Comparison of ENCODE assay signal across 1 cellular context in genomic region chr16:51134876-51135275, GRCh38.
TF ChIP-seq lines count a peak whose summit lies in the region.

No MANE protein-coding gene starts in this region.

TF ChIP-seq in H1, 55 proteins besides CTCF, POLR2A, EP300 and RAD21:
- TF ChIP-seq CHD2 (IDR thresholded peaks at IDR 0.05; ENCODE audit: low read length) (no peak), HDAC6 (IDR thresholded peaks at IDR 0.05; ENCODE audit: low read depth, low read length) (no peak), E2F6 (IDR thresholded peaks at IDR 0.05) (no peak), CREB1 (IDR thresholded peaks at IDR 0.05) (no peak), BRCA1 (IDR thresholded peaks at IDR 0.05; ENCODE audit: low read depth, low read length) (no peak), MAFK (IDR thresholded peaks at IDR 0.05; ENCODE audit: low read depth, low read length) (no peak), CTBP2 (IDR thresholded peaks at IDR 0.05; ENCODE audit: borderline replicate concordance, insufficient read depth, insufficient read length, low read length) (no peak), JUN (IDR thresholded peaks at IDR 0.05; ENCODE audit: low read depth, low read length) (no peak), SRF (IDR thresholded peaks at IDR 0.05; ENCODE audit: low read depth, low read length) (no peak), SP4 (IDR thresholded peaks at IDR 0.05; ENCODE audit: low read length) (no peak), RBBP5 (IDR thresholded peaks at IDR 0.05; ENCODE audit: borderline replicate concordance, low read depth, low read length) (no peak), JUND (IDR thresholded peaks at IDR 0.05; ENCODE audit: low read length) (no peak), CEBPB (IDR thresholded peaks at IDR 0.05; ENCODE audit: low read depth, low read length) (no peak)
